Comparison of ENCODE assay signal across 1 cellular context in the genomic region with DNA sequence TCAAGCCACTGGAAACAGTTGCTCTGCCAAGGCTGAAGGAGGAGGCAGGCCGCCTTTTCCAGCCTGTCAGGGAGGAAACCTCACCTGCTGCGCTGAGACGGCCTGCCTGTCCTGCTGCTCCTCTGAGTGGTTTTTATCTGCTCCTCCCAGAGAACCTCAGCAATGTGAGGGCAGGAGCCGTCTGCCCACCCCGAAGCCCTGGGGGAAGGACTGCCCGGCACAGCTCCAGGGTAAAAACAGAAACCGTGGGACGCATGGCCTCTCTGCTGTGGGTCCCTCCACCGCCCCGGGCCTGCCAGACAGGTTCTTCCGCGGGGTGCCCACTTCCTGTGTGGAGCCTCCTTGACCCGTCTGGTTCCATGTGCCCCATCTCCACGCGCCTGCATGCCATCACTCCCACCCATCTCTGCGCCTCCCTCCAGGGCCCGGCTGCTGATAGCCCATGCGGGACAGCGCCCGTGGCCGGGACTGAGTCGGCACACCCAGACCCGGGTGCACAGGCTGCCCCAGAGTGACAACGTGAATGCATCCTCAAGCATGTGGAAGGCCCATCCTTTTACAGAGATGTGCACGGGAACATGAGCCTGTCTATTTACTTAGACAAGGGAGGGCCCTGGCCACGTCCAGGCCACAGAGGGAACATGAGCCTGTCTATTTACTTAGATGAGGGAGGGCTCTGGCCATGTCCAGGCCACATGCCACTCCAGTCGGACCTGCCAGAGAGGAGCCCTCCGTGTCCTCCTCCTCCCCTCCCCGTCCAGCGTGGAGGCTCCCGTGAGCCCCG.
A peak's percentile ranks its signal among the peaks of the same experiment; 100 is the strongest.
TF ChIP-seq lines count a peak whose summit lies in the region.

No MANE protein-coding gene starts in this region.

TF ChIP-seq in HepG2, 621 proteins besides CTCF, POLR2A, EP300 and RAD21 (continued from another document and continues in another):
- TF ChIP-seq, protein P1, sequence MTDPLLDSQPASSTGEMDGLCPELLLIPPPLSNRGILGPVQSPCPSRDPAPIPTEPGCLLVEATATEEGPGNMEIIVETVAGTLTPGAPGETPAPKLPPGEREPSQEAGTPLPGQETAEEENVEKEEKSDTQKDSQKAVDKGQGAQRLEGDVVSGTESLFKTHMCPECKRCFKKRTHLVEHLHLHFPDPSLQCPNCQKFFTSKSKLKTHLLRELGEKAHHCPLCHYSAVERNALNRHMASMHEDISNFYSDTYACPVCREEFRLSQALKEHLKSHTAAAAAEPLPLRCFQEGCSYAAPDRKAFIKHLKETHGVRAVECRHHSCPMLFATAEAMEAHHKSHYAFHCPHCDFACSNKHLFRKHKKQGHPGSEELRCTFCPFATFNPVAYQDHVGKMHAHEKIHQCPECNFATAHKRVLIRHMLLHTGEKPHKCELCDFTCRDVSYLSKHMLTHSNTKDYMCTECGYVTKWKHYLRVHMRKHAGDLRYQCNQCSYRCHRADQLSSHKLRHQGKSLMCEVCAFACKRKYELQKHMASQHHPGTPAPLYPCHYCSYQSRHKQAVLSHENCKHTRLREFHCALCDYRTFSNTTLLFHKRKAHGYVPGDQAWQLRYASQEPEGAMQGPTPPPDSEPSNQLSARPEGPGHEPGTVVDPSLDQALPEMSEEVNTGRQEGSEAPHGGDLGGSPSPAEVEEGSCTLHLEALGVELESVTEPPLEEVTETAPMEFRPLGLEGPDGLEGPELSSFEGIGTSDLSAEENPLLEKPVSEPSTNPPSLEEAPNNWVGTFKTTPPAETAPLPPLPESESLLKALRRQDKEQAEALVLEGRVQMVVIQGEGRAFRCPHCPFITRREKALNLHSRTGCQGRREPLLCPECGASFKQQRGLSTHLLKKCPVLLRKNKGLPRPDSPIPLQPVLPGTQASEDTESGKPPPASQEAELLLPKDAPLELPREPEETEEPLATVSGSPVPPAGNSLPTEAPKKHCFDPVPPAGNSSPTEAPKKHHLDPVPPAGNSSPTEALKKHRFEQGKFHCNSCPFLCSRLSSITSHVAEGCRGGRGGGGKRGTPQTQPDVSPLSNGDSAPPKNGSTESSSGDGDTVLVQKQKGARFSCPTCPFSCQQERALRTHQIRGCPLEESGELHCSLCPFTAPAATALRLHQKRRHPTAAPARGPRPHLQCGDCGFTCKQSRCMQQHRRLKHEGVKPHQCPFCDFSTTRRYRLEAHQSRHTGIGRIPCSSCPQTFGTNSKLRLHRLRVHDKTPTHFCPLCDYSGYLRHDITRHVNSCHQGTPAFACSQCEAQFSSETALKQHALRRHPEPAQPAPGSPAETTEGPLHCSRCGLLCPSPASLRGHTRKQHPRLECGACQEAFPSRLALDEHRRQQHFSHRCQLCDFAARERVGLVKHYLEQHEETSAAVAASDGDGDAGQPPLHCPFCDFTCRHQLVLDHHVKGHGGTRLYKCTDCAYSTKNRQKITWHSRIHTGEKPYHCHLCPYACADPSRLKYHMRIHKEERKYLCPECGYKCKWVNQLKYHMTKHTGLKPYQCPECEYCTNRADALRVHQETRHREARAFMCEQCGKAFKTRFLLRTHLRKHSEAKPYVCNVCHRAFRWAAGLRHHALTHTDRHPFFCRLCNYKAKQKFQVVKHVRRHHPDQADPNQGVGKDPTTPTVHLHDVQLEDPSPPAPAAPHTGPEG (CRISPR knock-in tag; IDR thresholded peaks at IDR 0.05) = no peak
- TF ChIP-seq, protein P2, sequence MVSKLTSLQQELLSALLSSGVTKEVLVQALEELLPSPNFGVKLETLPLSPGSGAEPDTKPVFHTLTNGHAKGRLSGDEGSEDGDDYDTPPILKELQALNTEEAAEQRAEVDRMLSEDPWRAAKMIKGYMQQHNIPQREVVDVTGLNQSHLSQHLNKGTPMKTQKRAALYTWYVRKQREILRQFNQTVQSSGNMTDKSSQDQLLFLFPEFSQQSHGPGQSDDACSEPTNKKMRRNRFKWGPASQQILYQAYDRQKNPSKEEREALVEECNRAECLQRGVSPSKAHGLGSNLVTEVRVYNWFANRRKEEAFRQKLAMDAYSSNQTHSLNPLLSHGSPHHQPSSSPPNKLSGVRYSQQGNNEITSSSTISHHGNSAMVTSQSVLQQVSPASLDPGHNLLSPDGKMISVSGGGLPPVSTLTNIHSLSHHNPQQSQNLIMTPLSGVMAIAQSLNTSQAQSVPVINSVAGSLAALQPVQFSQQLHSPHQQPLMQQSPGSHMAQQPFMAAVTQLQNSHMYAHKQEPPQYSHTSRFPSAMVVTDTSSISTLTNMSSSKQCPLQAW (CRISPR knock-in tag; IDR thresholded peaks at IDR 0.05) = peak; percentile 78; the same call in 1 of the 2 replicates
- TF ChIP-seq SOX6 (IDR thresholded peaks at IDR 0.05) (no peak), SOX6 (CRISPR knock-in tag; IDR thresholded peaks at IDR 0.05) (peak; percentile 73; the same call in 1 of the 2 replicates), KMT2A (CRISPR knock-in tag; IDR thresholded peaks at IDR 0.05) (no peak), MXI1 (IDR thresholded peaks at IDR 0.05; ENCODE audit: borderline replicate concordance, low read depth, low read length) (peak; percentile 61; the same call in 2 of the 3 replicates), SMAD3 (CRISPR knock-in tag; IDR thresholded peaks at IDR 0.05) (peak; percentile 71; the same call in 1 of the 2 replicates), ZNF274 (CRISPR knock-in tag; IDR thresholded peaks at IDR 0.05) (0 out of 2 replicates have a peak, but pooled peaks have one; percentile 79), ZNF776 (CRISPR knock-in tag; IDR thresholded peaks at IDR 0.05) (no peak), ZNF883 (CRISPR knock-in tag; IDR thresholded peaks at IDR 0.05; ENCODE audit: not compliant biosample characterization) (no peak), TARDBP (CRISPR knock-in tag; IDR thresholded peaks at IDR 0.05) (peak; percentile 56; the same call in 1 of the 2 replicates), ZNF788 (CRISPR knock-in tag; IDR thresholded peaks at IDR 0.05; ENCODE audit: borderline replicate concordance) (peak; percentile 81; the same call in 1 of the 2 replicates), DMAP1 (CRISPR knock-in tag; IDR thresholded peaks at IDR 0.05) (0 out of 2 replicates have a peak, but pooled peaks have one; percentile 39), ZNF124 (CRISPR knock-in tag; IDR thresholded peaks at IDR 0.05) (0 out of 2 replicates have a peak, but pooled peaks have one; percentile 28), ZNF350 (CRISPR knock-in tag; IDR thresholded peaks at IDR 0.05; ENCODE audit: borderline replicate concordance, low read depth) (peak; percentile 74), RXRB (CRISPR knock-in tag; IDR thresholded peaks at IDR 0.05; ENCODE audit: borderline replicate concordance) (peak; percentile 90), KLF11 (CRISPR knock-in tag; IDR thresholded peaks at IDR 0.05) (0 out of 2 replicates have a peak, but pooled peaks have one; percentile 49), ZBTB20 (CRISPR knock-in tag; IDR thresholded peaks at IDR 0.05; ENCODE audit: borderline replicate concordance, low read depth) (peak; percentile 61; the same call in 1 of the 2 replicates), ZNF205 (CRISPR knock-in tag; IDR thresholded peaks at IDR 0.05) (peak; percentile 41; the same call in 1 of the 2 replicates), TBP (CRISPR knock-in tag; IDR thresholded peaks at IDR 0.05) (no peak), TSC22D2 (CRISPR knock-in tag; IDR thresholded peaks at IDR 0.05; ENCODE audit: borderline replicate concordance) (peak; percentile 60; the same call in 1 of the 2 replicates), ZNF430 (CRISPR knock-in tag; IDR thresholded peaks at IDR 0.05) (peak; percentile 92), NCOA2 (CRISPR knock-in tag; IDR thresholded peaks at IDR 0.05) (peak; percentile 75)
- TF ChIP-seq, protein P3, sequence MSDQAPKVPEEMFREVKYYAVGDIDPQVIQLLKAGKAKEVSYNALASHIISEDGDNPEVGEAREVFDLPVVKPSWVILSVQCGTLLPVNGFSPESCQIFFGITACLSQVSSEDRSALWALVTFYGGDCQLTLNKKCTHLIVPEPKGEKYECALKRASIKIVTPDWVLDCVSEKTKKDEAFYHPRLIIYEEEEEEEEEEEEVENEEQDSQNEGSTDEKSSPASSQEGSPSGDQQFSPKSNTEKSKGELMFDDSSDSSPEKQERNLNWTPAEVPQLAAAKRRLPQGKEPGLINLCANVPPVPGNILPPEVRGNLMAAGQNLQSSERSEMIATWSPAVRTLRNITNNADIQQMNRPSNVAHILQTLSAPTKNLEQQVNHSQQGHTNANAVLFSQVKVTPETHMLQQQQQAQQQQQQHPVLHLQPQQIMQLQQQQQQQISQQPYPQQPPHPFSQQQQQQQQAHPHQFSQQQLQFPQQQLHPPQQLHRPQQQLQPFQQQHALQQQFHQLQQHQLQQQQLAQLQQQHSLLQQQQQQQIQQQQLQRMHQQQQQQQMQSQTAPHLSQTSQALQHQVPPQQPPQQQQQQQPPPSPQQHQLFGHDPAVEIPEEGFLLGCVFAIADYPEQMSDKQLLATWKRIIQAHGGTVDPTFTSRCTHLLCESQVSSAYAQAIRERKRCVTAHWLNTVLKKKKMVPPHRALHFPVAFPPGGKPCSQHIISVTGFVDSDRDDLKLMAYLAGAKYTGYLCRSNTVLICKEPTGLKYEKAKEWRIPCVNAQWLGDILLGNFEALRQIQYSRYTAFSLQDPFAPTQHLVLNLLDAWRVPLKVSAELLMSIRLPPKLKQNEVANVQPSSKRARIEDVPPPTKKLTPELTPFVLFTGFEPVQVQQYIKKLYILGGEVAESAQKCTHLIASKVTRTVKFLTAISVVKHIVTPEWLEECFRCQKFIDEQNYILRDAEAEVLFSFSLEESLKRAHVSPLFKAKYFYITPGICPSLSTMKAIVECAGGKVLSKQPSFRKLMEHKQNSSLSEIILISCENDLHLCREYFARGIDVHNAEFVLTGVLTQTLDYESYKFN (CRISPR knock-in tag; conservative IDR thresholded peaks at IDR 0.05) = peak; percentile 72
- TF ChIP-seq, protein P4, sequence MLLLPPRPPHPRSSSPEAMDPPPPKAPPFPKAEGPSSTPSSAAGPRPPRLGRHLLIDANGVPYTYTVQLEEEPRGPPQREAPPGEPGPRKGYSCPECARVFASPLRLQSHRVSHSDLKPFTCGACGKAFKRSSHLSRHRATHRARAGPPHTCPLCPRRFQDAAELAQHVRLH (CRISPR knock-in tag; IDR thresholded peaks at IDR 0.05; ENCODE audit: borderline replicate concordance, low read depth) = peak; percentile 86; the same call in 1 of the 2 replicates
- TF ChIP-seq, protein P5, sequence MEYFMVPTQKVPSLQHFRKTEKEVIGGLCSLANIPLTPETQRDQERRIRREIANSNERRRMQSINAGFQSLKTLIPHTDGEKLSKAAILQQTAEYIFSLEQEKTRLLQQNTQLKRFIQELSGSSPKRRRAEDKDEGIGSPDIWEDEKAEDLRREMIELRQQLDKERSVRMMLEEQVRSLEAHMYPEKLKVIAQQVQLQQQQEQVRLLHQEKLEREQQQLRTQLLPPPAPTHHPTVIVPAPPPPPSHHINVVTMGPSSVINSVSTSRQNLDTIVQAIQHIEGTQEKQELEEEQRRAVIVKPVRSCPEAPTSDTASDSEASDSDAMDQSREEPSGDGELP (IDR thresholded peaks at IDR 0.05; ENCODE audit: borderline replicate concordance, low read depth) = no peak
- TF ChIP-seq, protein P6, sequence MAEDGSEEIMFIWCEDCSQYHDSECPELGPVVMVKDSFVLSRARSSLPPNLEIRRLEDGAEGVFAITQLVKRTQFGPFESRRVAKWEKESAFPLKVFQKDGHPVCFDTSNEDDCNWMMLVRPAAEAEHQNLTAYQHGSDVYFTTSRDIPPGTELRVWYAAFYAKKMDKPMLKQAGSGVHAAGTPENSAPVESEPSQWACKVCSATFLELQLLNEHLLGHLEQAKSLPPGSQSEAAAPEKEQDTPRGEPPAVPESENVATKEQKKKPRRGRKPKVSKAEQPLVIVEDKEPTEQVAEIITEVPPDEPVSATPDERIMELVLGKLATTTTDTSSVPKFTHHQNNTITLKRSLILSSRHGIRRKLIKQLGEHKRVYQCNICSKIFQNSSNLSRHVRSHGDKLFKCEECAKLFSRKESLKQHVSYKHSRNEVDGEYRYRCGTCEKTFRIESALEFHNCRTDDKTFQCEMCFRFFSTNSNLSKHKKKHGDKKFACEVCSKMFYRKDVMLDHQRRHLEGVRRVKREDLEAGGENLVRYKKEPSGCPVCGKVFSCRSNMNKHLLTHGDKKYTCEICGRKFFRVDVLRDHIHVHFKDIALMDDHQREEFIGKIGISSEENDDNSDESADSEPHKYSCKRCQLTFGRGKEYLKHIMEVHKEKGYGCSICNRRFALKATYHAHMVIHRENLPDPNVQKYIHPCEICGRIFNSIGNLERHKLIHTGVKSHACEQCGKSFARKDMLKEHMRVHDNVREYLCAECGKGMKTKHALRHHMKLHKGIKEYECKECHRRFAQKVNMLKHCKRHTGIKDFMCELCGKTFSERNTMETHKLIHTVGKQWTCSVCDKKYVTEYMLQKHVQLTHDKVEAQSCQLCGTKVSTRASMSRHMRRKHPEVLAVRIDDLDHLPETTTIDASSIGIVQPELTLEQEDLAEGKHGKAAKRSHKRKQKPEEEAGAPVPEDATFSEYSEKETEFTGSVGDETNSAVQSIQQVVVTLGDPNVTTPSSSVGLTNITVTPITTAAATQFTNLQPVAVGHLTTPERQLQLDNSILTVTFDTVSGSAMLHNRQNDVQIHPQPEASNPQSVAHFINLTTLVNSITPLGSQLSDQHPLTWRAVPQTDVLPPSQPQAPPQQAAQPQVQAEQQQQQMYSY (CRISPR knock-in tag; IDR thresholded peaks at IDR 0.05) = no peak
- TF ChIP-seq, protein P7, sequence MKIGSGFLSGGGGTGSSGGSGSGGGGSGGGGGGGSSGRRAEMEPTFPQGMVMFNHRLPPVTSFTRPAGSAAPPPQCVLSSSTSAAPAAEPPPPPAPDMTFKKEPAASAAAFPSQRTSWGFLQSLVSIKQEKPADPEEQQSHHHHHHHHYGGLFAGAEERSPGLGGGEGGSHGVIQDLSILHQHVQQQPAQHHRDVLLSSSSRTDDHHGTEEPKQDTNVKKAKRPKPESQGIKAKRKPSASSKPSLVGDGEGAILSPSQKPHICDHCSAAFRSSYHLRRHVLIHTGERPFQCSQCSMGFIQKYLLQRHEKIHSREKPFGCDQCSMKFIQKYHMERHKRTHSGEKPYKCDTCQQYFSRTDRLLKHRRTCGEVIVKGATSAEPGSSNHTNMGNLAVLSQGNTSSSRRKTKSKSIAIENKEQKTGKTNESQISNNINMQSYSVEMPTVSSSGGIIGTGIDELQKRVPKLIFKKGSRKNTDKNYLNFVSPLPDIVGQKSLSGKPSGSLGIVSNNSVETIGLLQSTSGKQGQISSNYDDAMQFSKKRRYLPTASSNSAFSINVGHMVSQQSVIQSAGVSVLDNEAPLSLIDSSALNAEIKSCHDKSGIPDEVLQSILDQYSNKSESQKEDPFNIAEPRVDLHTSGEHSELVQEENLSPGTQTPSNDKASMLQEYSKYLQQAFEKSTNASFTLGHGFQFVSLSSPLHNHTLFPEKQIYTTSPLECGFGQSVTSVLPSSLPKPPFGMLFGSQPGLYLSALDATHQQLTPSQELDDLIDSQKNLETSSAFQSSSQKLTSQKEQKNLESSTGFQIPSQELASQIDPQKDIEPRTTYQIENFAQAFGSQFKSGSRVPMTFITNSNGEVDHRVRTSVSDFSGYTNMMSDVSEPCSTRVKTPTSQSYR (CRISPR knock-in tag; IDR thresholded peaks at IDR 0.05; ENCODE audit: borderline replicate concordance) = peak; percentile 41; the same call in 1 of the 2 replicates
